9 cellular contexts compared by ENCODE assay signal in the genomic region with DNA sequence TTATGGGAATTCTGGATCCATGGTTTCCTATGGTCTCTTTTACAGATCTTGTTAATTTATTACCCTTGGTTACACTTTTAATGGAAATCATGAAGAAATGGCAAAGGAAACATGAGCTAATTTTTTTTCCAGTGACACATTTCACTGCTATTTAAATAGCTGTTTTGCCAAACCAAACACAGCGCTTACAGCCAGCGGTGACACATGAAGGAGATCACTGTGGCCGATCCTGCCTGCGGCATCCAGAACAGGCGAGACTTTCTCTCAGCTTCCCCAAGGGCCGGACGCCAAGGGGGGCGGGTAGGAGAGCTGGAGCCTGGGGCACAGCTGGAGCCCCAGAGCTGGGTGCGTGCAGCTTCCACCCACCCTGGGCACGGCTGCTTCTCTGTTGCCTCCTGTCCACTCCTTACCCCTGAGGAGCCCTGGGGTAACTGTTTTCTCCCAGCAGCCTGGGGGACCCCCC.
DNase-seq lines count a peak whose midpoint lies in the region; ATAC-seq, FAIRE-seq and TF ChIP-seq lines count a peak whose summit lies in the region.
"Had no signal": no experiment of that assay in that cellular context is flagged by ENCODE, and none has a peak within 500 bp of the region (broad histone marks: within the 10 kb centered on the region; RNA-seq: fewer than 3 reads in every experiment).

No MANE protein-coding gene starts in this region.

- H3K27me3 ChIP-seq in astrocyte (ENCODE audit: insufficient read depth, low read length) = no peaks in the 10 kb centered on the region

- H2AFZ ChIP-seq in astrocyte (ENCODE audit: low read depth, low read length) = peak overlapping the region; percentile 36
- H2AFZ ChIP-seq: GM23338 had no signal

- H3K9me3 Mint-ChIP-seq in astrocyte (ENCODE audit: unreplicated experiment) = no peaks in the 10 kb centered on the region
- H3K9me3 Mint-ChIP-seq: GM23338 had no signal

- DNase-seq in HFF-Myc (ENCODE audit: extremely low read depth, low read depth) = peak; percentile 55
- peak; percentile 98 for DNase-seq in astrocyte (ENCODE audit: low read depth)
- DNase-seq in hypothalamus (lab: John Stamatoyannopoulos, UW) = peak in 44 of 51 donors; percentile 17 to 85 (median 63)
- peak; percentile 72 for DNase-seq in smooth muscle cell of the brain vasculature (ENCODE audit: low read depth, low spot score)
- DNase-seq in NCI-H187 treated with DMSO at 0.1 percent for 48 hours (lab: John Stamatoyannopoulos, UW) = no peak
- no peak for DNase-seq in NCI-H1105 treated with DMSO at 0.1 percent for 48 hours (lab: John Stamatoyannopoulos, UW)
- no peak for DNase-seq in activated CD4-positive, alpha-beta T cell treated with anti-CD3 and anti-CD28 coated beads for 48 hours

- no peaks in the 10 kb centered on the region for H3K9me3 ChIP-seq in astrocyte (ENCODE audit: insufficient read depth, low read depth, low read length)

- peak overlapping the region; percentile 79 for H3K4me2 ChIP-seq in astrocyte (ENCODE audit: low read length)
- H3K4me2 ChIP-seq: GM23338 had no signal

- H3K4me3 Mint-ChIP-seq in astrocyte (ENCODE audit: unreplicated experiment) = no peak overlapping the region
- H3K4me3 Mint-ChIP-seq: GM23338 had no signal

- H3K27ac ChIP-seq in astrocyte (ENCODE audit: low read depth, low read length) = peak overlapping the region; percentile 88

- H3K27me3 Mint-ChIP-seq in astrocyte (ENCODE audit: low read depth, unreplicated experiment) = peaks cover 15% of the 10 kb centered on the region

- peaks cover 22% of the 10 kb centered on the region for H3K4me1 ChIP-seq in astrocyte (ENCODE audit: insufficient read depth, low read length)

- peak; percentile 29 for FAIRE-seq in astrocyte (lab: Jason Lieb, UNC)

- peaks cover 13% of the 10 kb centered on the region for H3K4me1 Mint-ChIP-seq in astrocyte (ENCODE audit: low read depth, unreplicated experiment)

- no peaks in the 10 kb centered on the region for H3K36me3 ChIP-seq in astrocyte (ENCODE audit: insufficient read depth, low read length)

- H4K20me1 ChIP-seq in astrocyte (ENCODE audit: insufficient read depth, low read length) = no peaks in the 10 kb centered on the region

- H3K79me2 ChIP-seq in astrocyte (ENCODE audit: insufficient read depth, low read length) = no peaks in the 10 kb centered on the region

- H3K4me3 ChIP-seq in HFF-Myc (replicated peaks; ENCODE audit: low read depth, low read length) (no peak overlapping the region), astrocyte (ENCODE audit: insufficient read depth, low read depth, low read length) (no peak overlapping the region)
- H3K4me3 ChIP-seq: GM23338 had no signal

- no peak for ATAC-seq in GM21528 (IDR thresholded peaks at IDR 0.05; ENCODE audit: low FRiP score, unreplicated experiment)
- ATAC-seq: GM23338 had no signal

- peak overlapping the region; percentile 65 for H3K9ac ChIP-seq in astrocyte (ENCODE audit: low read length)

- TF ChIP-seq CTCF in HFF-Myc (IDR thresholded peaks at IDR 0.05; ENCODE audit: low read depth, low read length, missing control alignments) (no peak), astrocyte (IDR thresholded peaks at IDR 0.05; ENCODE audit: insufficient read depth, low read depth, low read length) (no peak)

- H3K27ac Mint-ChIP-seq in astrocyte (ENCODE audit: unreplicated experiment) = no peak overlapping the region

- peaks cover 2% of the 10 kb centered on the region for H3K36me3 Mint-ChIP-seq in astrocyte (ENCODE audit: low read depth, unreplicated experiment)

Comparison
In these comparisons a context has a peak if more than half of its experiments do, and no peak if none do; other contexts are left out.
1. DNase-seq: peak in HFF-Myc (single experiment), astrocyte (single experiment), hypothalamus (44 of 51) and smooth muscle cell of the brain vasculature (single experiment); none in NCI-H187 treated with DMSO at 0.1 percent for 48 hours (single experiment), NCI-H1105 treated with DMSO at 0.1 percent for 48 hours (single experiment) and activated CD4-positive, alpha-beta T cell treated with anti-CD3 and anti-CD28 coated beads for 48 hours (single experiment).